1 cellular context compared by ENCODE assay signal in genomic region chr16:81885976-81886586, GRCh38.
TF ChIP-seq lines count a peak whose summit lies in the region.

No MANE protein-coding gene starts in this region.

TF ChIP-seq in GM23338, 12 proteins besides CTCF, POLR2A, EP300 and RAD21 (continued from another document):
- no peak for TF ChIP-seq ZNF462 (CRISPR knock-in tag; IDR thresholded peaks at IDR 0.05)
- TF ChIP-seq REST (IDR thresholded peaks at IDR 0.05; ENCODE audit: unreplicated experiment): no peak
